Comparison of ENCODE assay signal across 21 cellular contexts in genomic region chr1:65434255-65434654, GRCh38. TPM values are rescaled to one million over a fixed set of nuclear protein-coding genes. Genes with fewer than 3 reads are reported as not detected.
A peak's percentile ranks its signal among the peaks of the same experiment; 100 is the strongest.
DNase-seq lines count a peak whose midpoint lies in the region; TF ChIP-seq lines count a peak whose summit lies in the region.
"Had no signal": no experiment of that assay in that cellular context is flagged by ENCODE, and none has a peak within 500 bp of the region (broad histone marks: within the 10 kb centered on the region; RNA-seq: fewer than 3 reads in every experiment).

No MANE protein-coding gene starts in this region.

- H3K27ac Mint-ChIP-seq in CD14-positive monocyte = peak overlapping the region in 1 of 7 donors; percentile 17
- peak overlapping the region; percentile 58; the same call in 1 of the 2 replicates for H3K27ac Mint-ChIP-seq in HFFc6
- no peak overlapping the region for H3K27ac Mint-ChIP-seq in endothelial cell (ENCODE audit: unreplicated experiment)
- no peak overlapping the region for H3K27ac Mint-ChIP-seq in neural crest cell (ENCODE audit: unreplicated experiment)
- H3K27ac Mint-ChIP-seq: activated CD4-positive, alpha-beta T cell treated with anti-CD3 and anti-CD28 coated beads for 36 hours; activated naive CD8-positive, alpha-beta T cell treated with anti-CD3 and anti-CD28 coated beads for 36 hours; CD8-positive, alpha-beta T cell; natural killer cell had no signal

- no peak for DNase-seq in CD14-positive monocyte (ENCODE audit: low spot score)
- DNase-seq in HFFc6 = no peak
- DNase-seq in endothelial cell (ENCODE audit: low spot score) = no peak
- no peak for DNase-seq in neural crest cell (ENCODE audit: low read depth, low spot score)
- no peak for DNase-seq in dorsolateral prefrontal cortex
- DNase-seq in anterior cingulate cortex (lab: John Stamatoyannopoulos, UW) = no peak
- DNase-seq in DMS114 treated with DMSO at 0.1 percent for 48 hours (lab: John Stamatoyannopoulos, UW; ENCODE audit: unreplicated experiment) = no peak
- DNase-seq in HK-2 (ENCODE audit: unreplicated experiment) = no peak
- DNase-seq: activated CD4-positive, alpha-beta T cell treated with anti-CD3 and anti-CD28 coated beads for 36 hours; activated naive CD8-positive, alpha-beta T cell treated with anti-CD3 and anti-CD28 coated beads for 36 hours; body of pancreas; CD8-positive, alpha-beta T cell; DMS79; foreskin melanocyte; Karpas-422; natural killer cell; NCI-H1105; NCI-H2107; stimulated activated CD4-positive, alpha-beta T cell treated with anti-CD3 and anti-CD28 coated beads, Interleukin-2, amount 100 ng/mL, for 24 hours; stimulated activated naive CD4-positive, alpha-beta T cell had no signal

- no peak overlapping the region for H3K4me3 ChIP-seq in dorsolateral prefrontal cortex
- H3K4me3 ChIP-seq: body of pancreas, coronary artery had no signal

- H3K4me1 Mint-ChIP-seq in CD14-positive monocyte (peaks cover 13% of the 10 kb centered on the region), HFFc6 (ENCODE audit: low read depth) (peaks cover 45% of the 10 kb centered on the region), endothelial cell (ENCODE audit: unreplicated experiment) (peaks cover 19% of the 10 kb centered on the region), neural crest cell (no peaks in the 10 kb centered on the region)

- H3K36me3 Mint-ChIP-seq in CD14-positive monocyte (peaks cover 52 to 54% of the 10 kb centered on the region in 2 donors), HFFc6 (ENCODE audit: low read depth) (peaks cover 16% of the 10 kb centered on the region), endothelial cell (ENCODE audit: low read depth, unreplicated experiment) (peaks cover 5% of the 10 kb centered on the region), neural crest cell (ENCODE audit: low read depth) (peaks cover 11% of the 10 kb centered on the region)
- H3K36me3 Mint-ChIP-seq: natural killer cell had no signal

- H3K27ac ChIP-seq in dorsolateral prefrontal cortex = no peak overlapping the region
- H3K27ac ChIP-seq: body of pancreas, coronary artery had no signal

- H3K9me3 Mint-ChIP-seq in CD14-positive monocyte = no peaks in the 10 kb centered on the region
- no peaks in the 10 kb centered on the region for H3K9me3 Mint-ChIP-seq in HFFc6
- H3K9me3 Mint-ChIP-seq in endothelial cell (ENCODE audit: unreplicated experiment) = no peaks in the 10 kb centered on the region
- H3K9me3 Mint-ChIP-seq in neural crest cell = no peaks in the 10 kb centered on the region
- H3K9me3 Mint-ChIP-seq: activated naive CD8-positive, alpha-beta T cell treated with anti-CD3 and anti-CD28 coated beads for 36 hours; CD8-positive, alpha-beta T cell; natural killer cell had no signal

- intact Hi-C loops in CD14-positive monocyte (cut with micrococcal nuclease) = no loop called here
- intact Hi-C loops in dorsolateral prefrontal cortex (cut with DNase I) = loop anchor here (2.0 to 5.0 kb wide), 3 partner anchors 253 to 513 kb away; no protein-coding TSS in a partner anchor

- H3K27me3 ChIP-seq in dorsolateral prefrontal cortex = no peaks in the 10 kb centered on the region
- H3K27me3 ChIP-seq: body of pancreas had no signal

- peak; percentile 35 for TF ChIP-seq CTCF in CD14-positive monocyte (IDR thresholded peaks at IDR 0.05)
- peak; percentile 67 for TF ChIP-seq CTCF in HFFc6 (IDR thresholded peaks at IDR 0.05)
- TF ChIP-seq CTCF in endothelial cell (IDR thresholded peaks at IDR 0.05; ENCODE audit: unreplicated experiment) = peak; percentile 39
- peak; percentile 46 for TF ChIP-seq CTCF in neural crest cell (conservative IDR thresholded peaks at IDR 0.05)
- TF ChIP-seq CTCF in dorsolateral prefrontal cortex (IDR thresholded peaks at IDR 0.05 in 54 of 56, conservative IDR thresholded peaks at IDR 0.05 in 2 of 56; ENCODE audit: low read depth in 1 of 56, partially characterized antibody in 56 of 56) = peak in 20 of 56 donors; percentile 7 to 42 (median 22)

- H3K4me3 Mint-ChIP-seq in CD14-positive monocyte (no peak overlapping the region), HFFc6 (no peak overlapping the region), endothelial cell (ENCODE audit: unreplicated experiment) (no peak overlapping the region), neural crest cell (no peak overlapping the region)
- H3K4me3 Mint-ChIP-seq: activated CD4-positive, alpha-beta T cell treated with anti-CD3 and anti-CD28 coated beads for 36 hours; activated naive CD8-positive, alpha-beta T cell treated with anti-CD3 and anti-CD28 coated beads for 36 hours; CD8-positive, alpha-beta T cell; natural killer cell had no signal

- H3K27me3 Mint-ChIP-seq in CD14-positive monocyte (ENCODE audit: low read depth in 3 of 3) = no peaks in the 10 kb centered on the region
- H3K27me3 Mint-ChIP-seq in HFFc6 (ENCODE audit: insufficient read depth) = no peaks in the 10 kb centered on the region
- no peaks in the 10 kb centered on the region for H3K27me3 Mint-ChIP-seq in endothelial cell (ENCODE audit: unreplicated experiment)
- H3K27me3 Mint-ChIP-seq in neural crest cell (ENCODE audit: low read depth) = no peaks in the 10 kb centered on the region
- H3K27me3 Mint-ChIP-seq: activated CD4-positive, alpha-beta T cell treated with anti-CD3 and anti-CD28 coated beads for 36 hours; activated naive CD8-positive, alpha-beta T cell treated with anti-CD3 and anti-CD28 coated beads for 36 hours had no signal

RNA-seq across cellular contexts. Expression of gene LEPR, which starts 13.8 kb away (rescaled TPM):
- polyA plus RNA-seq in CD14-positive monocyte = 1 to 10 TPM; 1.0 to 3.0 TPM
- 10 to 100 TPM; 13.5 to 24.8 (median 15.4) TPM for total RNA-seq in HFFc6 (2021; fragmentation: NEBNext Ultra II Directional; extraction: Animal tissue kit (Norgen Biotek cat#: 25700))
- total RNA-seq in endothelial cell (ENCODE audit: unreplicated experiment) = 8.3 TPM
- total RNA-seq in neural crest cell = 2.5 and 2.7 TPM in 2 replicates
- 10 to 100 TPM in 48 of 120 experiments, 1 to 10 TPM in 72; 3.9 to 33.4 (median 9.2) TPM for total RNA-seq in dorsolateral prefrontal cortex

RNA-seq across cellular contexts. Expression of gene LEPROT, which starts 13.8 kb away (rescaled TPM):
- polyA plus RNA-seq in CD14-positive monocyte = 10 to 100 TPM; 74.7 to 75.0 TPM
- 100 to 1,000 TPM; 100 to 124 (median 108) TPM for total RNA-seq in HFFc6 (2021; fragmentation: NEBNext Ultra II Directional; extraction: Animal tissue kit (Norgen Biotek cat#: 25700))
- total RNA-seq in endothelial cell (ENCODE audit: unreplicated experiment) (86.1 TPM), neural crest cell (31.0 and 33.7 TPM in 2 replicates), dorsolateral prefrontal cortex (10 to 100 TPM; 20.6 to 68.1 (median 34.2) TPM)

Comparison
In these comparisons a context has a peak if more than half of its experiments do, and no peak if none do; other contexts are left out.
1. intact Hi-C loops: an anchor here in dorsolateral prefrontal cortex (2.0 to 5.0 kb wide); none called in CD14-positive monocyte.